ENCODE assay signal across 16 cellular contexts in the genomic region with DNA sequence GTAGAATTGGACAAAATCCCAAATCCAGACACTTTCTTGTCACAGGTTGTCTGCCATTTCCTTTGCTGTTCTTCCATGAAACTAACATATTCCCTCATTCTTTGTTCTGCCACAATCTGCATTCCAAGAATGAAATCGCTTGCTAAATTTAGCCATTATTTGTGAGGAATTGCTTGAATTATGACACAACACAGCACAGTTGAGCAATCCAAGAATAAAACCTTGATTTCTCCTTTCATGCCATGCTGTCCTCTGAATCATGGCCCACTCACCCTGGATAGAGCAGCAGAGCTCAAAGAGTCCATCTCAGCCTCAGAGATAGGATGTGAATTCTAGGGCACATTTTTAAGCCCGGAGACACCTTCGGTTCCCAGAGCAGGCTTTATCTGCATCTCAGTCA. TPM values are rescaled to one million over a fixed set of nuclear protein-coding genes. Genes with fewer than 3 reads are reported as not detected.
DNase-seq lines count a peak whose midpoint lies in the region; ATAC-seq, FAIRE-seq and TF ChIP-seq lines count a peak whose summit lies in the region.
"Had no signal": no experiment of that assay in that cellular context is flagged by ENCODE, and none has a peak within 500 bp of the region (broad histone marks: within the 10 kb centered on the region; RNA-seq: fewer than 3 reads in every experiment).

No MANE protein-coding gene starts in this region.

- H3K4me3 ChIP-seq in MG63, result no peak overlapping the region
- no peak overlapping the region for H3K4me3 ChIP-seq in bronchial epithelial cell (ENCODE audit: low read depth, low read length)
- H3K4me3 ChIP-seq: tibial artery had no signal

- no peaks in the 10 kb centered on the region for H3K27me3 Mint-ChIP-seq in activated T-cell treated with anti-CD3 and anti-CD28 coated beads, Interleukin-2, amount 50 U/mL, for 4 hours (ENCODE audit: low read depth)

- peak; percentile 22 for DNase-seq in ACHN
- DNase-seq in MG63, result peak; percentile 71
- DNase-seq in bronchial epithelial cell (ENCODE audit: low read depth), result peak; percentile 96
- peak; percentile 91 for DNase-seq in kidney tubule cell (ENCODE audit: low spot score)
- DNase-seq in NCI-H1048 (lab: John Stamatoyannopoulos, UW), result no peak
- DNase-seq in posterior vena cava (ENCODE audit: low spot score), result no peak
- no peak for DNase-seq in activated T-cell treated with anti-CD3 and anti-CD28 coated beads, Interleukin-2, amount 50 U/mL, for 4 hours
- no peak for DNase-seq in activated CD4-positive, alpha-beta T cell treated with anti-CD3 and anti-CD28 coated beads, Interleukin-2, amount 50 U/mL, for 4 hours
- DNase-seq: activated CD4-positive, alpha-beta T cell treated with anti-CD3 and anti-CD28 coated beads for 48 hours; activated gamma-delta T cell treated with Interleukin-2 at 50 U/mL for 16 hours; AML-193; cortex of kidney; NCI-H526 treated with DMSO at 0.1 percent for 48 hours; right cardiac atrium had no signal

- in situ Hi-C loops in ACHN (cut with HindIII; ENCODE audit: low pct_ligation_motif_present, low pct_unique_long_range_greater_than_20kb, low sequenced_read_pairs), result no loop called here

- H3K27me3 ChIP-seq in MG63 (no peaks in the 10 kb centered on the region), bronchial epithelial cell (ENCODE audit: control insufficient read depth, insufficient read depth, low read length) (no peaks in the 10 kb centered on the region)
- H3K27me3 ChIP-seq: tibial artery had no signal

- intact Hi-C loops in posterior vena cava (cut with DNase I), result no loop called here

- no peak for FAIRE-seq in bronchial epithelial cell (lab: Jason Lieb, UNC)

- no peak overlapping the region for H3K4me3 Mint-ChIP-seq in activated T-cell treated with anti-CD3 and anti-CD28 coated beads, Interleukin-2, amount 50 U/mL, for 4 hours

- H3K4me1 Mint-ChIP-seq in activated T-cell treated with anti-CD3 and anti-CD28 coated beads, Interleukin-2, amount 50 U/mL, for 4 hours (ENCODE audit: low read depth), result no peaks in the 10 kb centered on the region

- ATAC-seq in activated T-cell treated with anti-CD3 and anti-CD28 coated beads, Interleukin-2, amount 50 U/mL, for 4 hours, result no peak
- ATAC-seq: right cardiac atrium had no signal

- H3K9me3 Mint-ChIP-seq in activated T-cell treated with anti-CD3 and anti-CD28 coated beads, Interleukin-2, amount 50 U/mL, for 4 hours, result no peaks in the 10 kb centered on the region

- TF ChIP-seq CTCF in bronchial epithelial cell (IDR thresholded peaks at IDR 0.05; ENCODE audit: insufficient read depth, low read length, severe bottlenecking), result no peak

- H3K9me3 ChIP-seq in MG63, result no peaks in the 10 kb centered on the region
- H3K9me3 ChIP-seq: tibial artery had no signal

- H3K36me3 Mint-ChIP-seq in activated T-cell treated with anti-CD3 and anti-CD28 coated beads, Interleukin-2, amount 50 U/mL, for 4 hours (ENCODE audit: insufficient read depth), result no peaks in the 10 kb centered on the region

- H3K36me3 ChIP-seq in MG63 (no peaks in the 10 kb centered on the region), bronchial epithelial cell (ENCODE audit: control insufficient read depth, insufficient read depth, low read length) (no peaks in the 10 kb centered on the region)
- H3K36me3 ChIP-seq: tibial artery had no signal

RNA-seq across cellular contexts. Expression of gene GREM1, which starts 35.2 kb away (rescaled TPM):
- 27.3 and 30.7 TPM in 2 replicates for total RNA-seq in MG63 (2014; rRNA removed; shearing (Covaris generic); ENCODE audit: low replicate concordance)
- total RNA-seq in bronchial epithelial cell (0.13 and 3.7 TPM in 2 replicates), posterior vena cava (100 to 1,000 TPM; 283 to 825 TPM)
- under 1 TPM; 0.30 to 0.42 (median 0.41) TPM for total RNA-seq in activated T-cell treated with anti-CD3 and anti-CD28 coated beads, Interleukin-2, amount 50 U/mL, for 4 hours

RNA-seq across cellular contexts. Expression of gene SCG5, which starts 41.1 kb away (rescaled TPM):
- total RNA-seq in MG63 (2014; rRNA removed; shearing (Covaris generic); ENCODE audit: low replicate concordance), result not detected in 2 replicates
- total RNA-seq in bronchial epithelial cell, result 3.7 and 11.8 TPM in 2 replicates
- 10 to 100 TPM in 1 of 2 donors, 1 to 10 TPM in 1; 5.6 to 21.2 TPM for total RNA-seq in posterior vena cava
- total RNA-seq in activated T-cell treated with anti-CD3 and anti-CD28 coated beads, Interleukin-2, amount 50 U/mL, for 4 hours, result under 1 TPM in 2 of 3 donors, not detected in 1; 0.30 to 0.42 TPM
- total RNA-seq: G401 had no signal

Comparison
In these comparisons a context has a peak if more than half of its experiments do, and no peak if none do; other contexts are left out.
1. DNase-seq: peak in ACHN (single experiment), MG63 (single experiment), bronchial epithelial cell (single experiment) and kidney tubule cell (single experiment); none in NCI-H1048 (single experiment), posterior vena cava (single experiment), activated T-cell treated with anti-CD3 and anti-CD28 coated beads, Interleukin-2, amount 50 U/mL, for 4 hours (single experiment) and activated CD4-positive, alpha-beta T cell treated with anti-CD3 and anti-CD28 coated beads, Interleukin-2, amount 50 U/mL, for 4 hours (0 of 2).